Comparison of ENCODE assay signal across 12 cellular contexts in genomic region chr5:146042628-146043279, GRCh38.
DNase-seq lines count a peak whose midpoint lies in the region; ATAC-seq and TF ChIP-seq lines count a peak whose summit lies in the region.
"Had no signal": no experiment of that assay in that cellular context is flagged by ENCODE, and none has a peak within 500 bp of the region (broad histone marks: within the 10 kb centered on the region; RNA-seq: fewer than 3 reads in every experiment).

No MANE protein-coding gene starts in this region.

- H3K27me3 ChIP-seq in GM23248 (replicated peaks; ENCODE audit: insufficient read depth) (no peaks in the 10 kb centered on the region), Panc1 (ENCODE audit: control insufficient read depth, insufficient read depth, low read length) (no peaks in the 10 kb centered on the region), esophagus (ENCODE audit: control insufficient read depth in 1 of 2, insufficient read depth in 2 of 2, low read length in 2 of 2) (no peaks in the 10 kb centered on the region)

- H3K9me3 ChIP-seq in GM23248 (ENCODE audit: low read depth) = no peaks in the 10 kb centered on the region
- H3K9me3 ChIP-seq in Panc1 (ENCODE audit: control insufficient read depth, insufficient read depth, low read depth, low read length) = no peaks in the 10 kb centered on the region
- H3K9me3 ChIP-seq in esophagus (ENCODE audit: control insufficient read depth in 2 of 2, insufficient read depth in 1 of 2, low read depth in 1 of 2, low read length in 1 of 2) = no peaks in the 10 kb centered on the region

- H3K27ac ChIP-seq in GM23248 (no peak overlapping the region), Panc1 (ENCODE audit: low read length) (0 out of 2 replicates have a peak overlapping the region, but pooled peaks have one; percentile 5), esophagus (ENCODE audit: low read depth in 2 of 2, low read length in 1 of 2) (peak overlapping the region; percentile 85 to 92)

- peak; percentile 36 for DNase-seq in GM23248
- DNase-seq in Panc1 (ENCODE audit: low read depth, low spot score) = no peak
- peak; percentile 95 for DNase-seq in renal cortical epithelial cell (ENCODE audit: low read depth)
- DNase-seq in NCI-H1436 (lab: John Stamatoyannopoulos, UW) = no peak
- no peak for DNase-seq in stimulated activated CD4-positive, alpha-beta T cell treated with anti-CD3 and anti-CD28 coated beads, Interleukin-2, amount 100 ng/mL, for 48 hours
- no peak for DNase-seq in DMS114 treated with DMSO at 0.1 percent for 48 hours (lab: John Stamatoyannopoulos, UW; ENCODE audit: unreplicated experiment)
- DNase-seq: cerebellar nuclear complex; NCI-H510A treated with DMSO at 0.1 percent for 48 hours; stimulated activated CD4-positive, alpha-beta T cell treated with anti-CD3 and anti-CD28 coated beads, Interleukin-2, amount 100 ng/mL, for 24 hours; substantia nigra had no signal

- intact Hi-C loops in Panc1 (cut with micrococcal nuclease; ENCODE audit: unreplicated experiment) = loop anchor here (10.0 kb wide), 1 partner anchor 98 kb away; no protein-coding TSS in a partner anchor

- TF ChIP-seq CTCF in Panc1 (IDR thresholded peaks at IDR 0.05) = no peak

- H3K4me3 ChIP-seq in GM23248 (no peak overlapping the region), Panc1 (ENCODE audit: low read depth in 2 of 2, low read length in 2 of 2) (no peak overlapping the region), esophagus (ENCODE audit: low read depth in 1 of 2, low read length in 2 of 2) (no peak overlapping the region)

- peaks cover 7% of the 10 kb centered on the region; the same call in 1 of the 2 replicates for H3K4me1 ChIP-seq in GM23248 (ENCODE audit: insufficient read depth)
- H3K4me1 ChIP-seq in Panc1 (ENCODE audit: control insufficient read depth, insufficient read depth, low read length) = peaks cover 7% of the 10 kb centered on the region; the same call in 1 of the 2 replicates
- H3K4me1 ChIP-seq in esophagus (ENCODE audit: control insufficient read depth in 2 of 2, insufficient read depth in 2 of 2, low read length in 1 of 2) = peaks cover 2 to 19% of the 10 kb centered on the region in 2 donors

- CTCF ChIA-PET in Panc1 (lab: Charles Lee) = no interaction called here

- 72 to 85% methylated on average over 5 of the region's 5 CpGs for WGBS in GM23248 (ENCODE audit: low coverage in 1 of 2, low lambda C conversion rate in 2 of 2, missing lambda C conversion rate in 2 of 2), 2 experiments
- WGBS in esophagus, 2 donors = 41 to 50% methylated on average over 5 of the region's 5 CpGs

- no peaks in the 10 kb centered on the region for H3K79me2 ChIP-seq in GM23248 (ENCODE audit: insufficient read depth)

- H4K20me1 ChIP-seq in GM23248 (ENCODE audit: insufficient read depth) = no peaks in the 10 kb centered on the region

- H3K4me2 ChIP-seq in GM23248 (ENCODE audit: unreplicated experiment) = peak overlapping the region; percentile 18

- ATAC-seq in Panc1 (peak; percentile 66), GM18858 (IDR thresholded peaks at IDR 0.05; ENCODE audit: unreplicated experiment) (no peak)

- H3K36me3 ChIP-seq in GM23248 (ENCODE audit: low read depth) (no peaks in the 10 kb centered on the region), Panc1 (ENCODE audit: control insufficient read depth, insufficient read depth, low read length) (no peaks in the 10 kb centered on the region), esophagus (ENCODE audit: control insufficient read depth in 2 of 2, insufficient read depth in 2 of 2, low read length in 1 of 2) (peaks cover 2 to 3% of the 10 kb centered on the region in 2 donors)

- H3F3A ChIP-seq in GM23248 (ENCODE audit: insufficient read depth) = no peaks in the 10 kb centered on the region

- in situ Hi-C loops in GM23248 (cut with MboI) (no loop called here), Panc1 (cut with HindIII; ENCODE audit: low pct_unique_long_range_greater_than_20kb, low sequenced_read_pairs) (no loop called here)

- POLR2A ChIA-PET in Panc1 (lab: Charles Lee) = interaction anchor here (0.5 kb wide), 1 partner anchor 20 kb away, joined by 9 read pairs; no protein-coding TSS in a partner anchor

- H3K9me2 ChIP-seq in GM23248 (ENCODE audit: insufficient read depth) = no peaks in the 10 kb centered on the region

- no peak overlapping the region for H2AFZ ChIP-seq in GM23248

- BruUV-seq in Panc1 (replicated peaks; lab: Mats Ljungman, UMichigan) = no TSS peak

- no peak overlapping the region for H3K9ac ChIP-seq in GM23248

Comparison
In these comparisons a context has a peak if more than half of its experiments do, and no peak if none do; other contexts are left out.
1. DNase-seq: peak in GM23248 (single experiment) and renal cortical epithelial cell (single experiment); none in Panc1 (single experiment), NCI-H1436 (single experiment), stimulated activated CD4-positive, alpha-beta T cell treated with anti-CD3 and anti-CD28 coated beads, Interleukin-2, amount 100 ng/mL, for 48 hours (0 of 2) and DMS114 treated with DMSO at 0.1 percent for 48 hours (single experiment).